Comparison of ENCODE assay signal across 19 cellular contexts in genomic region chr12:92025462-92026207, GRCh38.
"Had no signal": no experiment of that assay in that cellular context is flagged by ENCODE, and none has a peak within 500 bp of the region (broad histone marks: within the 10 kb centered on the region; RNA-seq: fewer than 3 reads in every experiment).

No MANE protein-coding gene starts in this region.

- H3K27ac ChIP-seq: ovary, psoas muscle, right lobe of liver, thoracic aorta, upper lobe of right lung had no signal

- ATAC-seq: esophagus mucosa, psoas muscle, right lobe of liver, upper lobe of right lung, WTC11 had no signal

- H3K27me3 ChIP-seq: ovary, right lobe of liver, upper lobe of right lung had no signal

- H3K27me3 Mint-ChIP-seq: activated CD4-positive, alpha-beta memory T cell treated with anti-CD3 and anti-CD28 coated beads, Interleukin-2, amount 10 ng/mL, durations not matched to agents 7 days and 5 days; dendritic cell treated with granulocyte-macrophage colony-stimulating factor and Interleukin-4, amounts not matched to agents 40 ng/mL and 50 ng/mL, for 4 days; memory B cell had no signal

- H3K4me1 ChIP-seq: psoas muscle, right lobe of liver had no signal

- DNase-seq: activated CD4-positive, alpha-beta memory T cell treated with anti-CD3 and anti-CD28 coated beads, Interleukin-2, amount 10 ng/mL, durations not matched to agents 7 days and 5 days; activated CD4-positive, alpha-beta T cell treated with anti-CD3 and anti-CD28 coated beads for 4 hours; activated gamma-delta T cell; effector CD8-positive, alpha-beta T cell; immature natural killer cell; kidney glomerular epithelial cell; ovary; psoas muscle; right lobe of liver; stimulated activated CD4-positive, alpha-beta T cell treated with anti-CD3 and anti-CD28 coated beads, Interleukin-4, amount 100 ng/mL, for 1 hour; SW 1271; upper lobe of right lung had no signal

- H3K9me3 Mint-ChIP-seq: activated CD4-positive, alpha-beta memory T cell treated with anti-CD3 and anti-CD28 coated beads, Interleukin-2, amount 10 ng/mL, durations not matched to agents 7 days and 5 days; dendritic cell treated with granulocyte-macrophage colony-stimulating factor and Interleukin-4, amounts not matched to agents 40 ng/mL and 50 ng/mL, for 4 days; immature natural killer cell; memory B cell; T-helper 2 cell treated with Interferon-gamma antibody and Interleukin-4, amounts not matched to agents 5 μg/mL and 100 μg/mL, for 36 hours; WTC11 had no signal

- H3K36me3 ChIP-seq: ovary, right lobe of liver, thoracic aorta, upper lobe of right lung had no signal

- H3K27ac Mint-ChIP-seq: activated CD4-positive, alpha-beta memory T cell treated with anti-CD3 and anti-CD28 coated beads, Interleukin-2, amount 10 ng/mL, durations not matched to agents 7 days and 5 days; dendritic cell treated with granulocyte-macrophage colony-stimulating factor and Interleukin-4, amounts not matched to agents 40 ng/mL and 50 ng/mL, for 4 days; memory B cell; T-helper 2 cell treated with Interferon-gamma antibody and Interleukin-4, amounts not matched to agents 5 μg/mL and 100 μg/mL, for 36 hours; WTC11 had no signal

- H3K4me3 Mint-ChIP-seq: activated CD4-positive, alpha-beta memory T cell treated with anti-CD3 and anti-CD28 coated beads, Interleukin-2, amount 10 ng/mL, durations not matched to agents 7 days and 5 days; dendritic cell treated with granulocyte-macrophage colony-stimulating factor and Interleukin-4, amounts not matched to agents 40 ng/mL and 50 ng/mL, for 4 days; immature natural killer cell; memory B cell; T-helper 2 cell treated with Interferon-gamma antibody and Interleukin-4, amounts not matched to agents 5 μg/mL and 100 μg/mL, for 36 hours; WTC11 had no signal

- H3K9me3 ChIP-seq: ovary, psoas muscle, right lobe of liver, thoracic aorta, upper lobe of right lung had no signal

- H3K36me3 Mint-ChIP-seq: immature natural killer cell, memory B cell, WTC11 had no signal

- H3K4me3 ChIP-seq: ovary, psoas muscle, right lobe of liver, smooth muscle cell, thoracic aorta, upper lobe of right lung had no signal
